Comparison of ENCODE assay signal across 1 cellular context in genomic region chr20:41027872-41028358, GRCh38.
TF ChIP-seq lines count a peak whose summit lies in the region.

No MANE protein-coding gene starts in this region.

TF ChIP-seq in GM12878, 131 proteins besides CTCF, POLR2A, EP300 and RAD21 (continued from another document):
- TF ChIP-seq E2F4 (IDR thresholded peaks at IDR 0.05; ENCODE audit: low read depth, low read length) (no peak), EED (IDR thresholded peaks at IDR 0.05; ENCODE audit: low read depth) (no peak), MEF2B (IDR thresholded peaks at IDR 0.05; ENCODE audit: partially characterized antibody, poor library complexity, severe bottlenecking) (no peak), BRCA1 (IDR thresholded peaks at IDR 0.05; ENCODE audit: low read depth, low read length) (no peak), MXI1 (IDR thresholded peaks at IDR 0.05; ENCODE audit: low read depth, low read length) (no peak), EGR1 (IDR thresholded peaks at IDR 0.05; ENCODE audit: borderline replicate concordance in 1 of 2, low read depth in 2 of 2, low read length in 2 of 2) (no peak), ELK1 (IDR thresholded peaks at IDR 0.05; ENCODE audit: low read depth, low read length) (no peak), ZSCAN29 (IDR thresholded peaks at IDR 0.05) (no peak), SPI1 (IDR thresholded peaks at IDR 0.05; ENCODE audit: borderline replicate concordance, insufficient read depth, low read depth, low read length) (no peak), CREM (IDR thresholded peaks at IDR 0.05; ENCODE audit: low read depth) (no peak), BACH1 (IDR thresholded peaks at IDR 0.05; ENCODE audit: borderline replicate concordance) (no peak), WRNIP1 (IDR thresholded peaks at IDR 0.05; ENCODE audit: borderline replicate concordance, low read depth, low read length) (no peak), RUNX3 (IDR thresholded peaks at IDR 0.05; ENCODE audit: low read length) (no peak), TCF7 (IDR thresholded peaks at IDR 0.05; ENCODE audit: borderline replicate concordance) (no peak), POU2F2 (IDR thresholded peaks at IDR 0.05; ENCODE audit: borderline replicate concordance, low read depth, low read length) (no peak), RELB (IDR thresholded peaks at IDR 0.05; ENCODE audit: low read depth) (no peak), SUPT20H (IDR thresholded peaks at IDR 0.05; ENCODE audit: borderline replicate concordance, control insufficient read depth, low read depth, low read length) (no peak)
TF ChIP-seq in GM12878: peak in this region for 0.
